5 cellular contexts compared by ENCODE assay signal in genomic region chr11:96588793-96589192, GRCh38.
A peak's percentile ranks its signal among the peaks of the same experiment; 100 is the strongest.
DNase-seq lines count a peak whose midpoint lies in the region; ATAC-seq, FAIRE-seq and TF ChIP-seq lines count a peak whose summit lies in the region.
"Not testable (repeated sequence)": the region's sequence is repeated elsewhere in the genome, so short reads cannot be mapped to it uniquely, and the experiment has no call there.

No MANE protein-coding gene starts in this region.

- not testable (repeated sequence) for DNase-seq in Caco-2; GM23338 (ENCODE audit: low spot score); K562 (ENCODE audit: extremely low read depth in 1 of 4, low spot score in 3 of 4)

- H3K36me3 ChIP-seq in Caco-2 (ENCODE audit: control insufficient read depth, insufficient read depth, low read length); GM23338 (ENCODE audit: insufficient read depth); HUES6 (ENCODE audit: control insufficient read depth, insufficient read depth, low read length); K562 (ENCODE audit: control insufficient read depth, insufficient read depth, low read length); iPS-15b (ENCODE audit: control insufficient read depth, insufficient read depth, low read length): not testable (repeated sequence)

- BruUV-seq in Caco-2 (replicated peaks; lab: Mats Ljungman, UMichigan); K562 (replicated peaks; lab: Mats Ljungman, UMichigan): not testable (repeated sequence)

- H3K4me3 ChIP-seq in Caco-2 (ENCODE audit: low read depth, low read length); GM23338; K562: not testable (repeated sequence)
- H3K4me3 ChIP-seq in HUES6 (ENCODE audit: low read depth, low read length) (peak overlapping the region; percentile 60; the same call in 1 of the 2 replicates), iPS-15b (ENCODE audit: low read depth, low read length) (peak overlapping the region; percentile 33)

- not testable (repeated sequence) for H3K4me3 Mint-ChIP-seq in Caco-2 (ENCODE audit: unreplicated experiment)
- peak overlapping the region; percentile 14; the same call in 1 of the 3 replicates for H3K4me3 Mint-ChIP-seq in GM23338

- not testable (repeated sequence) for TF ChIP-seq RAD21 in K562 (CRISPR knock-in tag; conservative IDR thresholded peaks at IDR 0.05 in 1 of 2, IDR thresholded peaks at IDR 0.05 in 1 of 2)

- not testable (repeated sequence) for H3K27ac ChIP-seq in GM23338 (ENCODE audit: low read depth); K562 (ENCODE audit: extremely low read depth, low read depth, low read length)
- H3K27ac ChIP-seq in HUES6 (ENCODE audit: low read depth, low read length), result peak overlapping the region; percentile 82; the same call in 1 of the 2 replicates

- not testable (repeated sequence) for H3K9me2 ChIP-seq in GM23338 (ENCODE audit: insufficient read depth)

- TF ChIP-seq CTCF in Caco-2 (IDR thresholded peaks at IDR 0.05; ENCODE audit: insufficient read depth in 1 of 2, low read depth in 1 of 2, low read length in 1 of 2, severe bottlenecking in 1 of 2, unreplicated experiment in 1 of 2); GM23338 (conservative IDR thresholded peaks at IDR 0.05; ENCODE audit: low read depth in 2 of 2); K562 (IDR thresholded peaks at IDR 0.05 in 2 of 3, conservative IDR thresholded peaks at IDR 0.05 in 1 of 3; ENCODE audit: insufficient read depth in 2 of 3, low read depth in 1 of 3, low read length in 3 of 3): not testable (repeated sequence)

- H3K27me3 Mint-ChIP-seq in Caco-2 (ENCODE audit: insufficient read depth, unreplicated experiment); GM23338 (ENCODE audit: insufficient read depth, low read depth, poor library complexity): not testable (repeated sequence)

- not testable (repeated sequence) for TF ChIP-seq EP300 in K562 (IDR thresholded peaks at IDR 0.05; ENCODE audit: low read length)

- H3K36me3 Mint-ChIP-seq in Caco-2 (ENCODE audit: insufficient read depth, unreplicated experiment), result not testable (repeated sequence)
- peaks cover 29% of the 10 kb centered on the region for H3K36me3 Mint-ChIP-seq in GM23338 (ENCODE audit: low read depth)

- peaks cover 19% of the 10 kb centered on the region for H3K4me1 ChIP-seq in Caco-2
- H3K4me1 ChIP-seq in GM23338 (ENCODE audit: insufficient read depth), result peaks cover 28% of the 10 kb centered on the region
- peaks cover 22% of the 10 kb centered on the region for H3K4me1 ChIP-seq in HUES6 (ENCODE audit: control insufficient read depth, insufficient read depth, low read length)
- H3K4me1 ChIP-seq in K562 (replicated peaks in 1 of 2; ENCODE audit: control insufficient read depth in 2 of 2, insufficient read depth in 2 of 2, low read length in 2 of 2); iPS-15b (ENCODE audit: control insufficient read depth, insufficient read depth, low read length): not testable (repeated sequence)

- H3K79me2 ChIP-seq in GM23338 (replicated peaks; ENCODE audit: insufficient read depth); K562 (ENCODE audit: control insufficient read depth, insufficient read depth, low read length): not testable (repeated sequence)

- FAIRE-seq in K562 (lab: Jason Lieb, UNC), result not testable (repeated sequence)

- H3K9me1 ChIP-seq in K562 (ENCODE audit: control insufficient read depth, insufficient read depth, low read length), result not testable (repeated sequence)

- not testable (repeated sequence) for H3K4me2 ChIP-seq in GM23338; K562 (ENCODE audit: insufficient read depth, low read length)

- POLR2A ChIA-PET in Caco-2 (lab: Charles Lee); K562 (lab: Yijun Ruan, JAX): not testable (repeated sequence)

- H3K9me3 Mint-ChIP-seq in Caco-2 (ENCODE audit: unreplicated experiment) (peaks cover 32% of the 10 kb centered on the region), GM23338 (peaks cover 23% of the 10 kb centered on the region)

- H2AFZ ChIP-seq in GM23338; K562 (ENCODE audit: low read depth, low read length): not testable (repeated sequence)

- TF ChIP-seq POLR2A in K562 (conservative IDR thresholded peaks at IDR 0.05), result not testable (repeated sequence)

- H3K9ac ChIP-seq in HUES6 (ENCODE audit: low read length) (peak overlapping the region; percentile 99), iPS-15b (ENCODE audit: low read depth, low read length) (peak overlapping the region; percentile 87)
- H3K9ac ChIP-seq in K562 (ENCODE audit: insufficient read depth in 1 of 2, low read depth in 2 of 2, low read length in 2 of 2), result not testable (repeated sequence)

- 19% methylated on average over 4 of the region's 4 CpGs for WGBS in K562 (ENCODE audit: insufficient coverage, low coverage, missing lambda C conversion rate)

- H3K9me3 ChIP-seq in Caco-2; HUES6 (ENCODE audit: control insufficient read depth, insufficient read depth, low read depth, low read length); K562 (replicated peaks; ENCODE audit: control insufficient read depth, insufficient read depth, low read depth, low read length); iPS-15b (ENCODE audit: control insufficient read depth, insufficient read depth, low read length): not testable (repeated sequence)

- intact Hi-C loops in Caco-2 (cut with micrococcal nuclease; ENCODE audit: unreplicated experiment); K562 (cut with micrococcal nuclease): not testable (repeated sequence)

- H3K4me1 Mint-ChIP-seq in Caco-2 (ENCODE audit: low read depth, unreplicated experiment) (peaks cover 45% of the 10 kb centered on the region), GM23338 (peaks cover 28% of the 10 kb centered on the region)

- CTCF ChIA-PET in Caco-2 (lab: Charles Lee); K562 (lab: Yijun Ruan, JAX; ENCODE audit: low intra/inter-chr PET ratio): not testable (repeated sequence)

- H3K27ac Mint-ChIP-seq in Caco-2 (ENCODE audit: unreplicated experiment), result peak overlapping the region; percentile 34
- H3K27ac Mint-ChIP-seq in GM23338, result not testable (repeated sequence)

- ATAC-seq in GM23338, K562: not testable (repeated sequence)

- not testable (repeated sequence) for H3K27me3 ChIP-seq in Caco-2 (replicated peaks; ENCODE audit: control insufficient read depth, insufficient read depth, low read length); GM23338 (ENCODE audit: insufficient read depth); HUES6 (ENCODE audit: control insufficient read depth, insufficient read depth, low read length); K562 (ENCODE audit: control insufficient read depth in 2 of 2, insufficient read depth in 2 of 2, low read length in 2 of 2); iPS-15b (ENCODE audit: control insufficient read depth, insufficient read depth, low read length)

- H4K20me1 ChIP-seq in GM23338 (replicated peaks; ENCODE audit: insufficient read depth); K562 (replicated peaks; ENCODE audit: control insufficient read depth, insufficient read depth, low read length): not testable (repeated sequence)

- in situ Hi-C loops in K562 (cut with MboI), result not testable (repeated sequence)

- H3F3A ChIP-seq in GM23338 (replicated peaks; ENCODE audit: low read depth), result not testable (repeated sequence)

TF ChIP-seq in K562, 482 proteins besides CTCF, POLR2A, EP300 and RAD21:
- TF ChIP-seq TCF3 (CRISPR knock-in tag; IDR thresholded peaks at IDR 0.05), result 0 out of 2 replicates have a peak, but pooled peaks have one; percentile 9
- TF ChIP-seq NCOR1 (IDR thresholded peaks at IDR 0.05), result peak; percentile 36; the same call in 1 of the 2 replicates
- peak; percentile 75 for TF ChIP-seq CBFA2T3 (IDR thresholded peaks at IDR 0.05)
- peak; percentile 59 for TF ChIP-seq CBFA2T2 (conservative IDR thresholded peaks at IDR 0.05)
- TF ChIP-seq TAL1 (IDR thresholded peaks at IDR 0.05), result peak; percentile 50; the same call in 1 of the 2 replicates
- TF ChIP-seq TRIM24 (IDR thresholded peaks at IDR 0.05), result peak; percentile 38 to 54; a peak in 2 of 4 replicates
- peak; percentile 36; the same call in 1 of the 2 replicates for TF ChIP-seq ARID1B (IDR thresholded peaks at IDR 0.05)
